Comparison of ENCODE assay signal across 8 cellular contexts in genomic region chr15:40939909-40940801, GRCh38. TPM values are rescaled to one million over a fixed set of nuclear protein-coding genes. Genes with fewer than 3 reads are reported as not detected.
DNase-seq lines count a peak whose midpoint lies in the region; ATAC-seq, FAIRE-seq and TF ChIP-seq lines count a peak whose summit lies in the region.

No MANE protein-coding gene starts in this region.

- H3K36me3 Mint-ChIP-seq in activated CD4-positive, alpha-beta T cell treated with anti-CD3 and anti-CD28 coated beads for 36 hours (ENCODE audit: low read depth): no peaks in the 10 kb centered on the region
- H3K36me3 Mint-ChIP-seq in activated CD8-positive, alpha-beta T cell treated with anti-CD3 and anti-CD28 coated beads for 36 hours (ENCODE audit: low read depth): no peaks in the 10 kb centered on the region

- DNase-seq in activated CD4-positive, alpha-beta T cell treated with anti-CD3 and anti-CD28 coated beads for 36 hours: peak; percentile 43
- DNase-seq in activated CD4-positive, alpha-beta T cell treated with anti-CD3 and anti-CD28 coated beads, Interleukin-2, amount 50 U/mL, for 4 hours: no peak
- DNase-seq in activated CD8-positive, alpha-beta T cell treated with anti-CD3 and anti-CD28 coated beads for 36 hours: no peak
- DNase-seq in kidney: no peak
- peak; percentile 21 for DNase-seq in superior temporal gyrus (ENCODE audit: extremely low spot score)
- no peak for DNase-seq in NCI-H187 treated with DMSO at 0.1 percent for 48 hours (lab: John Stamatoyannopoulos, UW)

- intact Hi-C loops in activated CD4-positive, alpha-beta T cell treated with anti-CD3 and anti-CD28 coated beads for 36 hours (cut with DNase I, micrococcal nuclease): loop anchor here in 1 of 2 experiments (10.0 kb wide), 1 partner anchor 85 kb away; no protein-coding TSS in a partner anchor
- intact Hi-C loops in activated CD8-positive, alpha-beta T cell treated with anti-CD3 and anti-CD28 coated beads for 36 hours (cut with micrococcal nuclease): no loop called here
- intact Hi-C loops in kidney (cut with DNase I): no loop called here

- POLR2A ChIA-PET in activated CD4-positive, alpha-beta T cell treated with anti-CD3 and anti-CD28 coated beads for 36 hours (lab: Charles Lee): interaction anchor here (1.4 to 3.6 kb wide), 2 partner anchors 10 to 12 kb away, joined by 3 to 19 read pairs; partner anchors contain the start of gene CHAC1
- POLR2A ChIA-PET in activated CD8-positive, alpha-beta T cell treated with anti-CD3 and anti-CD28 coated beads for 36 hours (lab: Charles Lee): interaction anchor here (0.7 to 5.5 kb wide), 5 partner anchors 11 to 108 kb away, joined by 3 to 67 read pairs (median 5); partner anchors contain the start of genes CHAC1 and DLL4

- H3K36me3 ChIP-seq in kidney (ENCODE audit: control insufficient read depth in 1 of 2, insufficient read depth in 2 of 2, low read length in 2 of 2): no peaks in the 10 kb centered on the region

- peak overlapping the region; percentile 74 for H3K27ac ChIP-seq in kidney (ENCODE audit: low read depth in 2 of 2, low read length in 2 of 2)

- no peak for FAIRE-seq in kidney (lab: Jason Lieb, UNC)

- H3K4me3 Mint-ChIP-seq in activated CD4-positive, alpha-beta T cell treated with anti-CD3 and anti-CD28 coated beads for 36 hours: peak overlapping the region; percentile 65
- H3K4me3 Mint-ChIP-seq in activated CD8-positive, alpha-beta T cell treated with anti-CD3 and anti-CD28 coated beads for 36 hours: peak overlapping the region; percentile 46

- peak overlapping the region; percentile 35 for H3K27ac Mint-ChIP-seq in activated CD4-positive, alpha-beta T cell treated with anti-CD3 and anti-CD28 coated beads for 36 hours
- peak overlapping the region; percentile 18 for H3K27ac Mint-ChIP-seq in activated CD8-positive, alpha-beta T cell treated with anti-CD3 and anti-CD28 coated beads for 36 hours

- no peaks in the 10 kb centered on the region for H3K9me3 ChIP-seq in kidney (ENCODE audit: control insufficient read depth in 1 of 2, low read length in 2 of 2)

- CTCF ChIA-PET in activated CD4-positive, alpha-beta T cell treated with anti-CD3 and anti-CD28 coated beads for 36 hours (lab: Charles Lee): interaction anchor here (0.6 to 5.2 kb wide), 15 partner anchors 10 to 229 kb away, joined by 3 to 66 read pairs (median 3); partner anchors contain the start of genes CHAC1, DLL4 and VPS18
- CTCF ChIA-PET in activated CD8-positive, alpha-beta T cell treated with anti-CD3 and anti-CD28 coated beads for 36 hours (lab: Charles Lee): interaction anchor here (1.2 to 5.9 kb wide), 13 partner anchors 10 to 291 kb away, joined by 3 to 106 read pairs (median 8); partner anchors contain the start of genes CHAC1, CHP1, DLL4 and EXD1

- no peaks in the 10 kb centered on the region for H3K27me3 Mint-ChIP-seq in activated CD4-positive, alpha-beta T cell treated with anti-CD3 and anti-CD28 coated beads for 36 hours
- H3K27me3 Mint-ChIP-seq in activated CD8-positive, alpha-beta T cell treated with anti-CD3 and anti-CD28 coated beads for 36 hours: no peaks in the 10 kb centered on the region

- peaks cover 32% of the 10 kb centered on the region for H3K4me1 Mint-ChIP-seq in activated CD4-positive, alpha-beta T cell treated with anti-CD3 and anti-CD28 coated beads for 36 hours
- H3K4me1 Mint-ChIP-seq in activated CD8-positive, alpha-beta T cell treated with anti-CD3 and anti-CD28 coated beads for 36 hours (ENCODE audit: low read depth): peaks cover 29% of the 10 kb centered on the region

- H3K9ac ChIP-seq in kidney (ENCODE audit: low read length in 2 of 2): no peak overlapping the region

- H3K4me3 ChIP-seq in kidney (ENCODE audit: low read length in 2 of 2): peak overlapping the region; percentile 1 to 29

- no peaks in the 10 kb centered on the region for H3K9me3 Mint-ChIP-seq in activated CD4-positive, alpha-beta T cell treated with anti-CD3 and anti-CD28 coated beads for 36 hours (ENCODE audit: low read depth)
- no peaks in the 10 kb centered on the region for H3K9me3 Mint-ChIP-seq in activated CD8-positive, alpha-beta T cell treated with anti-CD3 and anti-CD28 coated beads for 36 hours

- TF ChIP-seq CTCF in activated CD8-positive, alpha-beta T cell treated with anti-CD3 and anti-CD28 coated beads for 36 hours (IDR thresholded peaks at IDR 0.05): no peak
- no peak for TF ChIP-seq CTCF in kidney (IDR thresholded peaks at IDR 0.05; ENCODE audit: borderline replicate concordance, extremely low read depth, insufficient read depth)

- H3K4me1 ChIP-seq in kidney (ENCODE audit: control insufficient read depth in 1 of 2, insufficient read depth in 1 of 2, low read depth in 1 of 2, low read length in 2 of 2): peaks cover 9 to 23% of the 10 kb centered on the region in 2 donors

- no peak for ATAC-seq in activated CD4-positive, alpha-beta T cell treated with anti-CD3 and anti-CD28 coated beads for 36 hours
- ATAC-seq in activated CD8-positive, alpha-beta T cell treated with anti-CD3 and anti-CD28 coated beads for 36 hours: peak; percentile 5
- ATAC-seq in GM18517 (IDR thresholded peaks at IDR 0.05; ENCODE audit: unreplicated experiment) (no peak), GM21526 (IDR thresholded peaks at IDR 0.05; ENCODE audit: low FRiP score, unreplicated experiment) (no peak)

RNA-seq across cellular contexts. Expression of gene DLL4, which starts 11.0 kb away (rescaled TPM):
- total RNA-seq in activated CD4-positive, alpha-beta T cell treated with anti-CD3 and anti-CD28 coated beads for 36 hours: under 1 TPM; 0.18 to 0.30 TPM
- not detected for total RNA-seq in activated CD8-positive, alpha-beta T cell treated with anti-CD3 and anti-CD28 coated beads for 36 hours
- 9.4 TPM for total RNA-seq in kidney
- 5.8 TPM for polyA plus RNA-seq in kidney (ENCODE audit: insufficient read depth, low read depth, low replicate concordance)

RNA-seq across cellular contexts. Expression of gene CHAC1, which starts 13.1 kb away (rescaled TPM):
- total RNA-seq in activated CD4-positive, alpha-beta T cell treated with anti-CD3 and anti-CD28 coated beads for 36 hours: 10 to 100 TPM; 31.1 to 32.2 TPM
- total RNA-seq in activated CD8-positive, alpha-beta T cell treated with anti-CD3 and anti-CD28 coated beads for 36 hours: 10 to 100 TPM; 21.9 to 22.6 TPM
- total RNA-seq in kidney: 4.7 TPM
- polyA plus RNA-seq in kidney (ENCODE audit: insufficient read depth, low read depth, low replicate concordance): 21.1 TPM

RNA-seq across cellular contexts. Expression of gene VPS18, which starts 45.9 kb away (rescaled TPM):
- 1 to 10 TPM; 6.2 TPM for total RNA-seq in activated CD4-positive, alpha-beta T cell treated with anti-CD3 and anti-CD28 coated beads for 36 hours
- total RNA-seq in activated CD8-positive, alpha-beta T cell treated with anti-CD3 and anti-CD28 coated beads for 36 hours: 1 to 10 TPM; 6.1 TPM
- 28.1 TPM for total RNA-seq in kidney
- 21.9 TPM for polyA plus RNA-seq in kidney (ENCODE audit: insufficient read depth, low read depth, low replicate concordance)

Comparison
In these comparisons a context has a peak if more than half of its experiments do, and no peak if none do; other contexts are left out.
1. DNase-seq: peak in activated CD4-positive, alpha-beta T cell treated with anti-CD3 and anti-CD28 coated beads for 36 hours (single experiment) and superior temporal gyrus (single experiment); none in activated CD4-positive, alpha-beta T cell treated with anti-CD3 and anti-CD28 coated beads, Interleukin-2, amount 50 U/mL, for 4 hours (0 of 2), activated CD8-positive, alpha-beta T cell treated with anti-CD3 and anti-CD28 coated beads for 36 hours (single experiment), kidney (single experiment) and NCI-H187 treated with DMSO at 0.1 percent for 48 hours (single experiment).